In genomic region chr14:20501346-20501745, GRCh38 we compare ENCODE assay signal across 27 cellular contexts. TPM values are rescaled to one million over a fixed set of nuclear protein-coding genes. Genes with fewer than 3 reads are reported as not detected.
A peak's percentile ranks its signal among the peaks of the same experiment; 100 is the strongest.
DNase-seq lines count a peak whose midpoint lies in the region; ATAC-seq, FAIRE-seq and TF ChIP-seq lines count a peak whose summit lies in the region.
"Had no signal": no experiment of that assay in that cellular context is flagged by ENCODE, and none has a peak within 500 bp of the region (broad histone marks: within the 10 kb centered on the region; RNA-seq: fewer than 3 reads in every experiment).

No MANE protein-coding gene starts in this region.

- TF ChIP-seq CTCF in IMR-90 (conservative IDR thresholded peaks at IDR 0.05; ENCODE audit: low read depth, low read length) (no peak), brain microvascular endothelial cell (IDR thresholded peaks at IDR 0.05; ENCODE audit: low read depth, low read length, missing control alignments) (no peak), fibroblast of lung (conservative IDR thresholded peaks at IDR 0.05 in 1 of 2, IDR thresholded peaks at IDR 0.05 in 1 of 2; ENCODE audit: low read depth in 1 of 2, low read length in 2 of 2) (no peak)

- no peak overlapping the region for H3K56ac ChIP-seq in IMR-90 (ENCODE audit: extremely low read depth, insufficient read depth, low read length)

- no peak for TF ChIP-seq POLR2A in IMR-90 (IDR thresholded peaks at IDR 0.05; ENCODE audit: low read depth, low read length)
- TF ChIP-seq POLR2A in H54 (IDR thresholded peaks at IDR 0.05; ENCODE audit: low read depth, low read length), result no peak

- H3K4me1 ChIP-seq in IMR-90 (ENCODE audit: control insufficient read depth, insufficient read depth, low read length), result no peaks in the 10 kb centered on the region
- H3K4me1 ChIP-seq in fibroblast of lung (ENCODE audit: control insufficient read depth, extremely low read depth, insufficient read depth, low read length), result no peaks in the 10 kb centered on the region
- H3K4me1 ChIP-seq: Peyer's patch, tibial nerve had no signal

- no peaks in the 10 kb centered on the region for H3K79me1 ChIP-seq in IMR-90 (ENCODE audit: low read depth in 1 of 2, low read length in 2 of 2)

- H4K20me1 ChIP-seq in IMR-90 (ENCODE audit: insufficient read depth, low read length), result no peaks in the 10 kb centered on the region
- no peaks in the 10 kb centered on the region for H4K20me1 ChIP-seq in fibroblast of lung (ENCODE audit: control insufficient read depth, extremely low read depth, insufficient read depth, low read length)

- H3K27me3 Mint-ChIP-seq in T-helper 2 cell treated with Interferon-gamma antibody and Interleukin-4, amounts not matched to agents 5 μg/mL and 100 μg/mL, for 36 hours (ENCODE audit: low read depth), result peaks cover 12% of the 10 kb centered on the region
- H3K27me3 Mint-ChIP-seq: activated B cell treated with CpG ODN at 0.5 μM for 24 hours had no signal

- DNase-seq in IMR-90 (peak; percentile 25), brain microvascular endothelial cell (peak; percentile 38), fibroblast of lung (ENCODE audit: low read depth in 2 of 2) (peak; percentile 24 to 42), skeletal muscle cell (ENCODE audit: low read depth) (peak; percentile 47), H54 (ENCODE audit: insufficient read length, low spot score) (no peak), MG63 (no peak)
- DNase-seq in T-helper 2 cell treated with Interferon-gamma antibody and Interleukin-4, amounts not matched to agents 5 μg/mL and 100 μg/mL, for 36 hours (ENCODE audit: low spot score), result no peak
- DNase-seq: activated B cell treated with CpG ODN at 0.5 μM for 24 hours; activated CD4-positive, alpha-beta T cell treated with anti-CD3 and anti-CD28 coated beads, Interleukin-2, amount 50 U/mL, for 48 hours; activated gamma-delta T cell; amygdala; CD8-positive, alpha-beta T cell; cerebellar nuclear complex; DMS53; effector memory CD4-positive, alpha-beta T cell; left cardiac atrium; naive thymus-derived CD4-positive, alpha-beta T cell; NCI-H2029; Peyer's patch; stimulated activated naive CD4-positive, alpha-beta T cell; T-helper 2 cell had no signal

- H2BK15ac ChIP-seq in IMR-90 (ENCODE audit: low read depth, low read length), result no peak overlapping the region

- H3K36me3 ChIP-seq in IMR-90 (ENCODE audit: control insufficient read depth, insufficient read depth, low read length) (no peaks in the 10 kb centered on the region), brain microvascular endothelial cell (replicated peaks) (no peaks in the 10 kb centered on the region), fibroblast of lung (ENCODE audit: control insufficient read depth, insufficient read depth, low read length) (no peaks in the 10 kb centered on the region), MG63 (no peaks in the 10 kb centered on the region)
- H3K36me3 ChIP-seq: Peyer's patch, tibial nerve had no signal

- no peaks in the 10 kb centered on the region for H3K79me2 ChIP-seq in fibroblast of lung (ENCODE audit: control insufficient read depth, insufficient read depth, low read length)

- CTCF ChIA-PET in IMR-90 (lab: Yijun Ruan, JAX), result no interaction called here

- no peak overlapping the region for H3K14ac ChIP-seq in IMR-90 (replicated peaks; ENCODE audit: low read depth, low read length)

- no peak overlapping the region for H3K18ac ChIP-seq in IMR-90 (ENCODE audit: low read depth, low read length)

- H3K27ac ChIP-seq in IMR-90 (ENCODE audit: insufficient read depth, low read length), result no peak overlapping the region
- peak overlapping the region; percentile 20 for H3K27ac ChIP-seq in brain microvascular endothelial cell
- H3K27ac ChIP-seq in fibroblast of lung (ENCODE audit: insufficient read depth, low read length), result no peak overlapping the region
- H3K27ac ChIP-seq: KMS-11, Peyer's patch, tibial nerve had no signal

- H2BK120ac ChIP-seq in IMR-90 (ENCODE audit: low read depth, low read length), result no peak overlapping the region

- H3K4me3 ChIP-seq in IMR-90 (ENCODE audit: insufficient read depth, low read depth, low read length) (no peak overlapping the region), brain microvascular endothelial cell (ENCODE audit: low read depth, low read length) (no peak overlapping the region), fibroblast of lung (replicated peaks in 1 of 4; ENCODE audit: control extremely low read depth in 1 of 4, insufficient read depth in 1 of 4, low read depth in 3 of 4, low read length in 4 of 4) (no peak overlapping the region), skeletal muscle cell (ENCODE audit: low read depth, low read length) (no peak overlapping the region), MG63 (no peak overlapping the region)
- H3K4me3 ChIP-seq: Peyer's patch, tibial nerve had no signal

- H2AK9ac ChIP-seq in IMR-90 (replicated peaks; ENCODE audit: low read depth, low read length, poor library complexity), result no peak overlapping the region

- POLR2A ChIA-PET in IMR-90 (lab: Charles Lee; ENCODE audit: unreplicated experiment), result no interaction called here

- H3K4me3 Mint-ChIP-seq in T-helper 2 cell treated with Interferon-gamma antibody and Interleukin-4, amounts not matched to agents 5 μg/mL and 100 μg/mL, for 36 hours, result no peak overlapping the region
- H3K4me3 Mint-ChIP-seq: activated B cell treated with CpG ODN at 0.5 μM for 24 hours; CD8-positive, alpha-beta T cell; naive thymus-derived CD4-positive, alpha-beta T cell had no signal

- H2BK5ac ChIP-seq in IMR-90 (ENCODE audit: low read depth, low read length, poor library complexity, severe bottlenecking), result no peak overlapping the region

- H2AK5ac ChIP-seq in IMR-90 (ENCODE audit: low read depth, low read length), result no peak overlapping the region

- no peak overlapping the region for H4K8ac ChIP-seq in IMR-90 (ENCODE audit: low read depth in 2 of 2, low read length in 2 of 2)

- H3K9ac ChIP-seq in IMR-90 (ENCODE audit: low read depth, low read length) (no peak overlapping the region), fibroblast of lung (ENCODE audit: insufficient read depth, low read length) (no peak overlapping the region)
- H3K9ac ChIP-seq: KMS-11 had no signal

- H3K9me1 ChIP-seq in IMR-90 (ENCODE audit: insufficient read depth, low read length), result no peaks in the 10 kb centered on the region

- H3K9me3 ChIP-seq in IMR-90 (ENCODE audit: control insufficient read depth, insufficient read depth, low read length) (no peaks in the 10 kb centered on the region), fibroblast of lung (ENCODE audit: control insufficient read depth, insufficient read depth, low read depth, low read length) (no peaks in the 10 kb centered on the region), MG63 (no peaks in the 10 kb centered on the region)
- H3K9me3 ChIP-seq: Peyer's patch, tibial nerve had no signal

- peaks cover 6% of the 10 kb centered on the region for H3K4me1 Mint-ChIP-seq in T-helper 2 cell treated with Interferon-gamma antibody and Interleukin-4, amounts not matched to agents 5 μg/mL and 100 μg/mL, for 36 hours (ENCODE audit: low read depth)

- no peak overlapping the region for H4K91ac ChIP-seq in IMR-90 (ENCODE audit: insufficient read depth, low read depth, low read length)

- H3K4ac ChIP-seq in IMR-90 (ENCODE audit: low read depth, low read length), result no peak overlapping the region

- no peak overlapping the region for H3K23ac ChIP-seq in IMR-90 (ENCODE audit: low read depth, low read length)

- BruUV-seq in IMR-90 (replicated peaks; lab: Mats Ljungman, UMichigan), result no TSS peak

- no peaks in the 10 kb centered on the region for H3K9me3 Mint-ChIP-seq in T-helper 2 cell treated with Interferon-gamma antibody and Interleukin-4, amounts not matched to agents 5 μg/mL and 100 μg/mL, for 36 hours
- H3K9me3 Mint-ChIP-seq: activated B cell treated with CpG ODN at 0.5 μM for 24 hours; CD8-positive, alpha-beta T cell; naive thymus-derived CD4-positive, alpha-beta T cell had no signal

- H2AFZ ChIP-seq in IMR-90 (replicated peaks; ENCODE audit: low read length, poor library complexity), result no peak overlapping the region
- no peak overlapping the region for H2AFZ ChIP-seq in fibroblast of lung (ENCODE audit: low read length)

- FAIRE-seq in H54 (lab: Jason Lieb, UNC), result no peak

- no peak overlapping the region for H3K27ac Mint-ChIP-seq in T-helper 2 cell treated with Interferon-gamma antibody and Interleukin-4, amounts not matched to agents 5 μg/mL and 100 μg/mL, for 36 hours
- H3K27ac Mint-ChIP-seq: activated B cell treated with CpG ODN at 0.5 μM for 24 hours; CD8-positive, alpha-beta T cell; naive thymus-derived CD4-positive, alpha-beta T cell had no signal

- H4K5ac ChIP-seq in IMR-90 (ENCODE audit: low read depth, low read length), result no peak overlapping the region

- in situ Hi-C loops in IMR-90 (cut with MboI; ENCODE audit: low sequenced_read_pairs), result no loop called here
- in situ Hi-C loops in brain microvascular endothelial cell (cut with HindIII; ENCODE audit: low pct_ligation_motif_present, low sequenced_read_pairs), result no loop called here

- H2BK20ac ChIP-seq in IMR-90 (ENCODE audit: low read depth, low read length), result no peak overlapping the region

- dilution Hi-C loops in IMR-90 (cut with HindIII; ENCODE audit: low sequenced_read_pairs, unreplicated experiment), result no loop called here

- intact Hi-C loops in IMR-90 (cut with micrococcal nuclease), result no loop called here

- H3K27me3 ChIP-seq in IMR-90 (ENCODE audit: control insufficient read depth, insufficient read depth, low read length) (no peaks in the 10 kb centered on the region), brain microvascular endothelial cell (replicated peaks) (no peaks in the 10 kb centered on the region), fibroblast of lung (ENCODE audit: control insufficient read depth, insufficient read depth, low read length) (no peaks in the 10 kb centered on the region), MG63 (no peaks in the 10 kb centered on the region)
- H3K27me3 ChIP-seq: Peyer's patch, tibial nerve had no signal

- H3K36me3 Mint-ChIP-seq in T-helper 2 cell treated with Interferon-gamma antibody and Interleukin-4, amounts not matched to agents 5 μg/mL and 100 μg/mL, for 36 hours (ENCODE audit: low read depth), result no peaks in the 10 kb centered on the region
- H3K36me3 Mint-ChIP-seq: CD8-positive, alpha-beta T cell; naive thymus-derived CD4-positive, alpha-beta T cell had no signal

- H3K4me2 ChIP-seq in IMR-90 (ENCODE audit: low read depth, low read length) (no peak overlapping the region), fibroblast of lung (ENCODE audit: extremely low read depth, insufficient read depth, low read length) (no peak overlapping the region)

- no peak for TF ChIP-seq RAD21 in IMR-90 (IDR thresholded peaks at IDR 0.05; ENCODE audit: low read length)

- WGBS in IMR-90 (ENCODE audit: extremely low coverage in 2 of 2, insufficient read length in 1 of 2), 2 experiments, result no CpG with 5 or more reads among the region's 2 CpGs

- ATAC-seq in IMR-90 (ENCODE audit: low read depth) (no peak), HG03159 (IDR thresholded peaks at IDR 0.05; ENCODE audit: unreplicated experiment) (no peak)
- ATAC-seq: CD8-positive, alpha-beta T cell; left cardiac atrium; naive thymus-derived CD4-positive, alpha-beta T cell; sciatic nerve had no signal

RNA-seq across cellular contexts. Expression of gene RNASE10, which starts 4.0 kb away (rescaled TPM):
- not detected in 2 replicates for total RNA-seq in IMR-90 (2012; rRNA removed)
- polyA plus RNA-seq in IMR-90 (2012; rRNA removed), result not detected in 2 replicates
- polyA plus RNA-seq in IMR-90 (2012; cell fraction: cytosol; rRNA removed), result not detected in 2 replicates
- not detected in 2 replicates for polyA plus RNA-seq in IMR-90 (2012; cell fraction: nucleus; rRNA removed; ENCODE audit: low replicate concordance)
- not detected in 2 replicates for total RNA-seq in fibroblast of lung
- polyA plus RNA-seq in fibroblast of lung, result not detected in 2 replicates
- 0.09 TPM in 1 of 2 replicates, not detected in the other for polyA plus RNA-seq in fibroblast of lung (2012)
- polyA minus RNA-seq in fibroblast of lung (ENCODE audit: low replicate concordance), result not detected in 2 replicates
- total RNA-seq in MG63 (2014; rRNA removed; shearing (Covaris generic); ENCODE audit: low replicate concordance), result not detected in 2 replicates
- total RNA-seq: mesenteric fat pad, Peyer's patch, SK-MEL-5 had no signal
- polyA plus RNA-seq: naive thymus-derived CD4-positive, alpha-beta T cell had no signal

RNA-seq across cellular contexts. Expression of gene PNP, which starts 32.1 kb away (rescaled TPM):
- total RNA-seq in IMR-90 (2012; rRNA removed) (60.3 and 68.8 TPM in 2 replicates), fibroblast of lung (4.4 and 6.9 TPM in 2 replicates)
- polyA plus RNA-seq in IMR-90 (2012; rRNA removed) (49.0 and 53.4 TPM in 2 replicates), fibroblast of lung (25.7 and 54.5 TPM in 2 replicates)
- polyA plus RNA-seq in IMR-90 (2012; cell fraction: cytosol; rRNA removed), result 21.6 and 34.3 TPM in 2 replicates
- polyA plus RNA-seq in IMR-90 (2012; cell fraction: nucleus; rRNA removed; ENCODE audit: low replicate concordance), result 37.0 and 143 TPM in 2 replicates
- polyA plus RNA-seq in fibroblast of lung (2012), result 15.4 and 34.3 TPM in 2 replicates
- 8.8 and 24.2 TPM in 2 replicates for polyA minus RNA-seq in fibroblast of lung (ENCODE audit: low replicate concordance)
- 21.3 and 26.7 TPM in 2 replicates for total RNA-seq in MG63 (2014; rRNA removed; shearing (Covaris generic); ENCODE audit: low replicate concordance)

RNA-seq across cellular contexts. Expression of gene PIP4P1, which starts 40.1 kb away (rescaled TPM):
- total RNA-seq in IMR-90 (2012; rRNA removed), result 15.0 and 15.2 TPM in 2 replicates
- 27.2 and 27.8 TPM in 2 replicates for polyA plus RNA-seq in IMR-90 (2012; rRNA removed)
- polyA plus RNA-seq in IMR-90 (2012; cell fraction: cytosol; rRNA removed), result 13.3 and 24.4 TPM in 2 replicates
- polyA plus RNA-seq in IMR-90 (2012; cell fraction: nucleus; rRNA removed; ENCODE audit: low replicate concordance), result 70.6 and 153 TPM in 2 replicates
- total RNA-seq in fibroblast of lung, result 24.7 and 30.9 TPM in 2 replicates
- polyA plus RNA-seq in fibroblast of lung, result 34.9 and 39.5 TPM in 2 replicates
- 26.1 and 30.6 TPM in 2 replicates for polyA plus RNA-seq in fibroblast of lung (2012)
- polyA minus RNA-seq in fibroblast of lung (ENCODE audit: low replicate concordance), result 87.9 and 134 TPM in 2 replicates
- 21.4 and 23.3 TPM in 2 replicates for total RNA-seq in MG63 (2014; rRNA removed; shearing (Covaris generic); ENCODE audit: low replicate concordance)

RNA-seq across cellular contexts. Expression of gene APEX1, which starts 46.3 kb away (rescaled TPM):
- total RNA-seq in IMR-90 (2012; rRNA removed), result 125 and 141 TPM in 2 replicates
- polyA plus RNA-seq in IMR-90 (2012; rRNA removed), result 241 and 242 TPM in 2 replicates
- polyA plus RNA-seq in IMR-90 (2012; cell fraction: cytosol; rRNA removed), result 115 and 191 TPM in 2 replicates
- 85.5 and 208 TPM in 2 replicates for polyA plus RNA-seq in IMR-90 (2012; cell fraction: nucleus; rRNA removed; ENCODE audit: low replicate concordance)
- total RNA-seq in fibroblast of lung, result 66.6 and 86.5 TPM in 2 replicates
- polyA plus RNA-seq in fibroblast of lung, result 187 and 278 TPM in 2 replicates
- 144 and 207 TPM in 2 replicates for polyA plus RNA-seq in fibroblast of lung (2012)
- 298 and 504 TPM in 2 replicates for polyA minus RNA-seq in fibroblast of lung (ENCODE audit: low replicate concordance)
- total RNA-seq in MG63 (2014; rRNA removed; shearing (Covaris generic); ENCODE audit: low replicate concordance), result 145 and 217 TPM in 2 replicates

RNA-seq across cellular contexts. Expression of gene OSGEP, which starts 46.7 kb away (rescaled TPM):
- 32.4 and 38.0 TPM in 2 replicates for total RNA-seq in IMR-90 (2012; rRNA removed)
- 23.1 and 24.7 TPM in 2 replicates for polyA plus RNA-seq in IMR-90 (2012; rRNA removed)
- polyA plus RNA-seq in IMR-90 (2012; cell fraction: cytosol; rRNA removed), result 34.4 and 36.2 TPM in 2 replicates
- polyA plus RNA-seq in IMR-90 (2012; cell fraction: nucleus; rRNA removed; ENCODE audit: low replicate concordance), result 144 and 145 TPM in 2 replicates
- 29.5 and 34.0 TPM in 2 replicates for total RNA-seq in fibroblast of lung
- 18.1 and 26.2 TPM in 2 replicates for polyA plus RNA-seq in fibroblast of lung
- 13.1 and 20.6 TPM in 2 replicates for polyA plus RNA-seq in fibroblast of lung (2012)
- polyA minus RNA-seq in fibroblast of lung (ENCODE audit: low replicate concordance), result 18.8 and 66.0 TPM in 2 replicates
- 31.7 and 47.5 TPM in 2 replicates for total RNA-seq in MG63 (2014; rRNA removed; shearing (Covaris generic); ENCODE audit: low replicate concordance)

Comparison
In these comparisons a context has a peak if more than half of its experiments do, and no peak if none do; other contexts are left out.
1. DNase-seq: peak in IMR-90 (single experiment), brain microvascular endothelial cell (single experiment), fibroblast of lung (2 of 2) and skeletal muscle cell (single experiment); none in T-helper 2 cell treated with Interferon-gamma antibody and Interleukin-4, amounts not matched to agents 5 μg/mL and 100 μg/mL, for 36 hours (single experiment), H54 (single experiment) and MG63 (single experiment).